Comparison of ENCODE assay signal across 1 cellular context in the genomic region with DNA sequence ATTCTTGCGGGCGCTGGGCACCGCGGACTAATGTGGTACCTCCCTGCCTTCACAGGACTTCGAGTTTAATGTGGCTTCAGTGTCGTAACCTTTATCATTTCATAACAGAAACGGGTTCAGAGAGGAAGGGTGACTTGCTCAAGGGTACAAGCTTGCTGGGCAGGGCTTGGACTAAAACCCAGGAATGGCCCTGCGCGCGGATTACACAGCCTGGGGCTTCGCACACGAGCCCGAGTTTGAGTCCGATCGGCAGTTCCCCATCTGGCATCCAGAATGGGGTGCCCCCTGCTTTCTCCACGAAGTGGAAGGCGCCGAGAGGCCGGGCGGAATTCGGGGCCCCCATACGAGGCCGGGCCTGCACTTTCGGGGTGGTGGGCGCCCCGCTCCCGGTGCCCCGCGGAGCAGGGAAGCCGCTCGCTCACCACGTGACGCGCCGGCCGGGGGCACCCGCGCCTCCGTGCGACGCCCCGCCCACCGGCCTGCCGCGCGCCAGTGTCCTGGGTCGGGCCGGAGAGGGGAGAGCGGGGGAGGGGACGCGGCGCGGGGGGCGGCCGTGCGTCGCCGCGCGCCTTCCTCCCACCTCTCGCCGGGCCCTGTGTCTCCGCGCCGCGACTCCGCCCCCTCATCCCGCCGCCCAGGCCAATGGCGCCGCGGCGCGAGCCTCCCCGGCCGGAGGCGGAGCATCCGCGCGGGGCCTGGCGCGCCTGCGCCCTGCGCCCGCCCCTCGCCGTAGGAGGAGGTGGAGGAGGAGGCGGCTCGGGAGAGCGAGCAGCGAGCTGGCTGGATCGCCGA.
TF ChIP-seq lines count a peak whose summit lies in the region.

A gene with protein sequence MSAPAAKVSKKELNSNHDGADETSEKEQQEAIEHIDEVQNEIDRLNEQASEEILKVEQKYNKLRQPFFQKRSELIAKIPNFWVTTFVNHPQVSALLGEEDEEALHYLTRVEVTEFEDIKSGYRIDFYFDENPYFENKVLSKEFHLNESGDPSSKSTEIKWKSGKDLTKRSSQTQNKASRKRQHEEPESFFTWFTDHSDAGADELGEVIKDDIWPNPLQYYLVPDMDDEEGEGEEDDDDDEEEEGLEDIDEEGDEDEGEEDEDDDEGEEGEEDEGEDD (plus strand): TSS at position 722 of the 792 bp plus-strand sequence. CDS start 361 bp downstream, outside the sequence.

TF ChIP-seq in HepG2, 621 proteins besides CTCF, POLR2A, EP300 and RAD21 (continued from another document and continues in another):
- peak; percentile 69; the same call in 1 of the 2 replicates for TF ChIP-seq ZNF280B (CRISPR knock-in tag; IDR thresholded peaks at IDR 0.05; ENCODE audit: borderline replicate concordance)
- TF ChIP-seq PREB (CRISPR knock-in tag; IDR thresholded peaks at IDR 0.05) = no peak
- TF ChIP-seq AHR (CRISPR knock-in tag; IDR thresholded peaks at IDR 0.05) = no peak
- no peak for TF ChIP-seq SUZ12 (IDR thresholded peaks at IDR 0.05; ENCODE audit: low read depth, low read length)
- no peak for TF ChIP-seq ZNF616 (CRISPR knock-in tag; IDR thresholded peaks at IDR 0.05; ENCODE audit: low read depth)
- TF ChIP-seq CBX5 (CRISPR knock-in tag; IDR thresholded peaks at IDR 0.05; ENCODE audit: borderline replicate concordance) = peak; percentile 17; the same call in 1 of the 2 replicates
- 0 out of 2 replicates have a peak, but pooled peaks have one; percentile 35 for TF ChIP-seq SMYD3 (CRISPR knock-in tag; IDR thresholded peaks at IDR 0.05)
- TF ChIP-seq, protein P1, sequence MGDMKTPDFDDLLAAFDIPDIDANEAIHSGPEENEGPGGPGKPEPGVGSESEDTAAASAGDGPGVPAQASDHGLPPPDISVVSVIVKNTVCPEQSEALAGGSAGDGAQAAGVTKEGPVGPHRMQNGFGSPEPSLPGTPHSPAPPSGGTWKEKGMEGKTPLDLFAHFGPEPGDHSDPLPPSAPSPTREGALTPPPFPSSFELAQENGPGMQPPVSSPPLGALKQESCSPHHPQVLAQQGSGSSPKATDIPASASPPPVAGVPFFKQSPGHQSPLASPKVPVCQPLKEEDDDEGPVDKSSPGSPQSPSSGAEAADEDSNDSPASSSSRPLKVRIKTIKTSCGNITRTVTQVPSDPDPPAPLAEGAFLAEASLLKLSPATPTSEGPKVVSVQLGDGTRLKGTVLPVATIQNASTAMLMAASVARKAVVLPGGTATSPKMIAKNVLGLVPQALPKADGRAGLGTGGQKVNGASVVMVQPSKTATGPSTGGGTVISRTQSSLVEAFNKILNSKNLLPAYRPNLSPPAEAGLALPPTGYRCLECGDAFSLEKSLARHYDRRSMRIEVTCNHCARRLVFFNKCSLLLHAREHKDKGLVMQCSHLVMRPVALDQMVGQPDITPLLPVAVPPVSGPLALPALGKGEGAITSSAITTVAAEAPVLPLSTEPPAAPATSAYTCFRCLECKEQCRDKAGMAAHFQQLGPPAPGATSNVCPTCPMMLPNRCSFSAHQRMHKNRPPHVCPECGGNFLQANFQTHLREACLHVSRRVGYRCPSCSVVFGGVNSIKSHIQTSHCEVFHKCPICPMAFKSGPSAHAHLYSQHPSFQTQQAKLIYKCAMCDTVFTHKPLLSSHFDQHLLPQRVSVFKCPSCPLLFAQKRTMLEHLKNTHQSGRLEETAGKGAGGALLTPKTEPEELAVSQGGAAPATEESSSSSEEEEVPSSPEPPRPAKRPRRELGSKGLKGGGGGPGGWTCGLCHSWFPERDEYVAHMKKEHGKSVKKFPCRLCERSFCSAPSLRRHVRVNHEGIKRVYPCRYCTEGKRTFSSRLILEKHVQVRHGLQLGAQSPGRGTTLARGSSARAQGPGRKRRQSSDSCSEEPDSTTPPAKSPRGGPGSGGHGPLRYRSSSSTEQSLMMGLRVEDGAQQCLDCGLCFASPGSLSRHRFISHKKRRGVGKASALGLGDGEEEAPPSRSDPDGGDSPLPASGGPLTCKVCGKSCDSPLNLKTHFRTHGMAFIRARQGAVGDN (CRISPR knock-in tag; IDR thresholded peaks at IDR 0.05) = peak; percentile 85
- TF ChIP-seq SP1 (IDR thresholded peaks at IDR 0.05) = no peak
- TF ChIP-seq SP1 (CRISPR knock-in tag; IDR thresholded peaks at IDR 0.05) = peak; percentile 62
- TF ChIP-seq BCLAF1 (IDR thresholded peaks at IDR 0.05) = no peak
- TF ChIP-seq, protein P2, sequence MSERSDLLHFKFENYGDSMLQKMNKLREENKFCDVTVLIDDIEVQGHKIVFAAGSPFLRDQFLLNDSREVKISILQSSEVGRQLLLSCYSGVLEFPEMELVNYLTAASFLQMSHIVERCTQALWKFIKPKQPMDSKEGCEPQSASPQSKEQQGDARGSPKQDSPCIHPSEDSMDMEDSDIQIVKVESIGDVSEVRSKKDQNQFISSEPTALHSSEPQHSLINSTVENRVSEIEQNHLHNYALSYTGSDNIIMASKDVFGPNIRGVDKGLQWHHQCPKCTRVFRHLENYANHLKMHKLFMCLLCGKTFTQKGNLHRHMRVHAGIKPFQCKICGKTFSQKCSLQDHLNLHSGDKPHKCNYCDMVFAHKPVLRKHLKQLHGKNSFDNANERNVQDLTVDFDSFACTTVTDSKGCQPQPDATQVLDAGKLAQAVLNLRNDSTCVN (CRISPR knock-in tag; IDR thresholded peaks at IDR 0.05; ENCODE audit: borderline replicate concordance) = no peak
- no peak for TF ChIP-seq KLF9 (CRISPR knock-in tag; IDR thresholded peaks at IDR 0.05; ENCODE audit: low read depth)
- TF ChIP-seq ZNF260 (CRISPR knock-in tag; IDR thresholded peaks at IDR 0.05; ENCODE audit: borderline replicate concordance, low read depth) = no peak
- TF ChIP-seq ELK4 (CRISPR knock-in tag; IDR thresholded peaks at IDR 0.05; ENCODE audit: borderline replicate concordance) = no peak
- TF ChIP-seq SOX6 (IDR thresholded peaks at IDR 0.05) = no peak
- TF ChIP-seq SOX6 (CRISPR knock-in tag; IDR thresholded peaks at IDR 0.05) = no peak
- TF ChIP-seq, protein P3, sequence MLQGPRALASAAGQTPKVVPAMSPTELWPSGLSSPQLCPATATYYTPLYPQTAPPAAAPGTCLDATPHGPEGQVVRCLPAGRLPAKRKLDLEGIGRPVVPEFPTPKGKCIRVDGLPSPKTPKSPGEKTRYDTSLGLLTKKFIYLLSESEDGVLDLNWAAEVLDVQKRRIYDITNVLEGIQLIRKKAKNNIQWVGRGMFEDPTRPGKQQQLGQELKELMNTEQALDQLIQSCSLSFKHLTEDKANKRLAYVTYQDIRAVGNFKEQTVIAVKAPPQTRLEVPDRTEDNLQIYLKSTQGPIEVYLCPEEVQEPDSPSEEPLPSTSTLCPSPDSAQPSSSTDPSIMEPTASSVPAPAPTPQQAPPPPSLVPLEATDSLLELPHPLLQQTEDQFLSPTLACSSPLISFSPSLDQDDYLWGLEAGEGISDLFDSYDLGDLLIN (CRISPR knock-in tag; IDR thresholded peaks at IDR 0.05; ENCODE audit: borderline replicate concordance) = no peak
- TF ChIP-seq PTBP1 (IDR thresholded peaks at IDR 0.05; ENCODE audit: low read depth, low read length, poor library complexity, severe bottlenecking) = no peak
- TF ChIP-seq HNRNPLL (IDR thresholded peaks at IDR 0.05; ENCODE audit: low read depth, low read length, poor library complexity, severe bottlenecking) = peak; percentile 51
- TF ChIP-seq RARA (CRISPR knock-in tag; IDR thresholded peaks at IDR 0.05) = peak; percentile 4; the same call in 1 of the 2 replicates
- TF ChIP-seq, protein P4, sequence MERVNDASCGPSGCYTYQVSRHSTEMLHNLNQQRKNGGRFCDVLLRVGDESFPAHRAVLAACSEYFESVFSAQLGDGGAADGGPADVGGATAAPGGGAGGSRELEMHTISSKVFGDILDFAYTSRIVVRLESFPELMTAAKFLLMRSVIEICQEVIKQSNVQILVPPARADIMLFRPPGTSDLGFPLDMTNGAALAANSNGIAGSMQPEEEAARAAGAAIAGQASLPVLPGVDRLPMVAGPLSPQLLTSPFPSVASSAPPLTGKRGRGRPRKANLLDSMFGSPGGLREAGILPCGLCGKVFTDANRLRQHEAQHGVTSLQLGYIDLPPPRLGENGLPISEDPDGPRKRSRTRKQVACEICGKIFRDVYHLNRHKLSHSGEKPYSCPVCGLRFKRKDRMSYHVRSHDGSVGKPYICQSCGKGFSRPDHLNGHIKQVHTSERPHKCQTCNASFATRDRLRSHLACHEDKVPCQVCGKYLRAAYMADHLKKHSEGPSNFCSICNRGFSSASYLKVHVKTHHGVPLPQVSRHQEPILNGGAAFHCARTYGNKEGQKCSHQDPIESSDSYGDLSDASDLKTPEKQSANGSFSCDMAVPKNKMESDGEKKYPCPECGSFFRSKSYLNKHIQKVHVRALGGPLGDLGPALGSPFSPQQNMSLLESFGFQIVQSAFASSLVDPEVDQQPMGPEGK (CRISPR knock-in tag; IDR thresholded peaks at IDR 0.05) = peak; percentile 67; the same call in 1 of the 2 replicates
- TF ChIP-seq NR0B2 (CRISPR knock-in tag; IDR thresholded peaks at IDR 0.05) = no peak
- no peak for TF ChIP-seq XRCC5 (optimal IDR thresholded peaks at IDR 0.05; ENCODE audit: low read length)
- no peak for TF ChIP-seq RFXANK (CRISPR knock-in tag; IDR thresholded peaks at IDR 0.05)
- TF ChIP-seq HNF1B (CRISPR knock-in tag; IDR thresholded peaks at IDR 0.05) = peak; percentile 66
- TF ChIP-seq MAFF (IDR thresholded peaks at IDR 0.05; ENCODE audit: low read depth, low read length) = no peak
- no peak for TF ChIP-seq NFIC (IDR thresholded peaks at IDR 0.05; ENCODE audit: low read length)
- no peak for TF ChIP-seq E2F5 (CRISPR knock-in tag; conservative IDR thresholded peaks at IDR 0.05)
- peak; percentile 2 for TF ChIP-seq HNRNPK (IDR thresholded peaks at IDR 0.05; ENCODE audit: low read depth, low read length, poor library complexity, severe bottlenecking)
- no peak; the same call in 1 of the 2 replicates for TF ChIP-seq NFATC3 (CRISPR knock-in tag; IDR thresholded peaks at IDR 0.05)
